Comparison of ENCODE assay signal across 20 cellular contexts in genomic region chr10:90413196-90413595, GRCh38.
DNase-seq lines count a peak whose midpoint lies in the region; ATAC-seq and TF ChIP-seq lines count a peak whose summit lies in the region.
"Had no signal": no experiment of that assay in that cellular context is flagged by ENCODE, and none has a peak within 500 bp of the region (broad histone marks: within the 10 kb centered on the region; RNA-seq: fewer than 3 reads in every experiment).

No MANE protein-coding gene starts in this region.

- intact Hi-C loops in left cardiac atrium (cut with DNase I) = no loop called here

- peak; percentile 7 for DNase-seq in ELR (ENCODE audit: low read depth)
- no peak for DNase-seq in RWPE2 (ENCODE audit: low spot score)
- DNase-seq in choroid plexus epithelial cell (ENCODE audit: low read depth) = peak; percentile 65
- DNase-seq in iris pigment epithelial cell (ENCODE audit: low read depth) = peak; percentile 66
- no peak for DNase-seq in left cardiac atrium
- DNase-seq in HPDE6-E6E7 (ENCODE audit: extremely low spot score) = no peak
- DNase-seq: DND-41, MM.1S, NCI-H1092 treated with DMSO at 0.1 percent for 48 hours, NCI-H226, NCI-H526 treated with DMSO at 0.1 percent for 48 hours, OCI-M1, RPMI8226, SJCRH30 had no signal

- H3K36me3 ChIP-seq in RWPE2 (ENCODE audit: low read depth) = no peaks in the 10 kb centered on the region
- H3K36me3 ChIP-seq: SJCRH30 had no signal

- peaks cover 34% of the 10 kb centered on the region for H3K4me1 ChIP-seq in RWPE2 (ENCODE audit: insufficient read depth, poor library complexity, severe bottlenecking)
- H3K4me1 ChIP-seq: A549, SJCRH30 had no signal

- ATAC-seq in RWPE2 (ENCODE audit: low read depth) (no peak; the same call in 2 of the 3 replicates), left cardiac atrium (no peak), GM18873 (IDR thresholded peaks at IDR 0.05; ENCODE audit: low FRiP score, unreplicated experiment) (no peak), GM18505 (IDR thresholded peaks at IDR 0.05; ENCODE audit: unreplicated experiment) (no peak)
- ATAC-seq: A549, HepG2 had no signal

- H3K4me3 ChIP-seq in RWPE2 (ENCODE audit: severe bottlenecking) (no peak overlapping the region), choroid plexus epithelial cell (ENCODE audit: low read depth, low read length) (no peak overlapping the region)
- H3K4me3 ChIP-seq: A549, SJCRH30 had no signal

- TF ChIP-seq POLR2A in GM18505 (IDR thresholded peaks at IDR 0.05; ENCODE audit: borderline replicate concordance, extremely low read depth, insufficient read depth, insufficient read length) = no peak

- TF ChIP-seq CTCF in RWPE2 (IDR thresholded peaks at IDR 0.05; ENCODE audit: poor library complexity, severe bottlenecking) (no peak), choroid plexus epithelial cell (conservative IDR thresholded peaks at IDR 0.05; ENCODE audit: low read depth, low read length) (no peak)

- no peaks in the 10 kb centered on the region for H3K9me3 ChIP-seq in RWPE2 (ENCODE audit: severe bottlenecking)
- H3K9me3 ChIP-seq: SJCRH30 had no signal

- H3K27me3 ChIP-seq in RWPE2 (ENCODE audit: insufficient read depth, poor library complexity, severe bottlenecking) = no peaks in the 10 kb centered on the region
- H3K27me3 ChIP-seq: SJCRH30 had no signal

- H3K27ac ChIP-seq in RWPE2 (ENCODE audit: poor library complexity, severe bottlenecking) = peak overlapping the region; percentile 43
- H3K27ac ChIP-seq: A549, C4-2B, KMS-11, SJCRH30 had no signal

Comparison
In these comparisons a context has a peak if more than half of its experiments do, and no peak if none do; other contexts are left out.
1. DNase-seq: peak in ELR (single experiment), choroid plexus epithelial cell (single experiment) and iris pigment epithelial cell (single experiment); none in RWPE2 (single experiment), left cardiac atrium (single experiment) and HPDE6-E6E7 (single experiment).